In genomic region chr7:78038465-78039080, GRCh38 we compare ENCODE assay signal across 26 cellular contexts.
"Had no signal": no experiment of that assay in that cellular context is flagged by ENCODE, and none has a peak within 500 bp of the region (broad histone marks: within the 10 kb centered on the region; RNA-seq: fewer than 3 reads in every experiment).

No MANE protein-coding gene starts in this region.

- H3K4me1 ChIP-seq: SJCRH30 had no signal

- H3K9me3 ChIP-seq: SJCRH30 had no signal

- DNase-seq: activated CD4-positive, alpha-beta T cell treated with anti-CD3 and anti-CD28 coated beads for 36 hours; activated CD4-positive, alpha-beta T cell treated with anti-CD3 and anti-CD28 coated beads, Interleukin-2, amount 10 ng/mL, durations not matched to agents 7 days and 5 days; activated CD4-positive, alpha-beta T cell treated with anti-CD3 and anti-CD28 coated beads, Interleukin-2, amount 50 U/mL, for 48 hours; activated CD8-positive, alpha-beta T cell treated with anti-CD3 and anti-CD28 coated beads, Interleukin-2, amount 10 ng/mL, durations not matched to agents 7 days and 5 days; activated effector memory CD4-positive, alpha-beta T cell treated with anti-CD3 and anti-CD28 coated beads, Interleukin-2, amount 50 U/mL, for 16 hours; activated naive CD4-positive, alpha-beta T cell; activated naive CD4-positive, alpha-beta T cell treated with anti-CD3 and anti-CD28 coated beads, Interleukin-2, amount 50 U/mL, for 16 hours; activated naive CD8-positive, alpha-beta T cell treated with anti-CD3 and anti-CD28 coated beads for 36 hours; activated T-cell treated with anti-CD3 and anti-CD28 coated beads, Interleukin-2, amount 50 U/mL, for 4 hours; amniotic stem cell; aorta; Karpas-422; NCI-H1048; NCI-H1436 treated with DMSO at 0.1 percent for 48 hours; NCI-H1694 treated with DMSO at 0.1 percent for 48 hours; NCI-H2029; NCI-H345; NCI-H524 treated with DMSO at 0.1 percent for 48 hours; SHP77; SJCRH30 had no signal

- H3K4me3 ChIP-seq: cardiac muscle cell, SJCRH30, SK-N-MC had no signal

- H3K27ac Mint-ChIP-seq: activated CD4-positive, alpha-beta T cell treated with anti-CD3 and anti-CD28 coated beads for 36 hours; activated CD4-positive, alpha-beta T cell treated with anti-CD3 and anti-CD28 coated beads, Interleukin-2, amount 10 ng/mL, durations not matched to agents 7 days and 5 days; activated CD8-positive, alpha-beta T cell treated with anti-CD3 and anti-CD28 coated beads, Interleukin-2, amount 10 ng/mL, durations not matched to agents 7 days and 5 days; activated naive CD8-positive, alpha-beta T cell treated with anti-CD3 and anti-CD28 coated beads for 36 hours; activated T-helper 17 cell treated with anti-CD3 and anti-CD28 coated beads, Interleukin-2, amount 50 U/mL, for 72 hours; T-helper 1 cell treated with Interleukin-12 subunit alpha and Interleukin-12 subunit beta and Interleukin-4 antibody, amounts not matched to agents 30 μg/mL and 1 μg/mL, for 36 hours; T-helper 2 cell treated with Interferon-gamma antibody and Interleukin-4, amounts not matched to agents 5 μg/mL and 100 μg/mL, for 36 hours had no signal

- H3K27me3 ChIP-seq: cardiac muscle cell, SJCRH30 had no signal

- H3K27ac ChIP-seq: cardiac muscle cell, SJCRH30, SK-N-MC had no signal

- H3K36me3 Mint-ChIP-seq: activated naive CD8-positive, alpha-beta T cell treated with anti-CD3 and anti-CD28 coated beads for 36 hours had no signal

- H3K9me3 Mint-ChIP-seq: activated CD4-positive, alpha-beta T cell treated with anti-CD3 and anti-CD28 coated beads, Interleukin-2, amount 10 ng/mL, durations not matched to agents 7 days and 5 days; activated naive CD8-positive, alpha-beta T cell treated with anti-CD3 and anti-CD28 coated beads for 36 hours; activated T-cell treated with anti-CD3 and anti-CD28 coated beads, Interleukin-2, amount 50 U/mL, for 4 hours; activated T-helper 17 cell treated with anti-CD3 and anti-CD28 coated beads, Interleukin-2, amount 50 U/mL, for 72 hours; central memory CD8-positive, alpha-beta T cell; T-helper 1 cell treated with Interleukin-12 subunit alpha and Interleukin-12 subunit beta and Interleukin-4 antibody, amounts not matched to agents 30 μg/mL and 1 μg/mL, for 36 hours; T-helper 2 cell treated with Interferon-gamma antibody and Interleukin-4, amounts not matched to agents 5 μg/mL and 100 μg/mL, for 36 hours had no signal

- H3K4me1 Mint-ChIP-seq: activated CD4-positive, alpha-beta T cell treated with anti-CD3 and anti-CD28 coated beads for 36 hours; activated naive CD8-positive, alpha-beta T cell treated with anti-CD3 and anti-CD28 coated beads for 36 hours; activated T-helper 17 cell treated with anti-CD3 and anti-CD28 coated beads, Interleukin-2, amount 50 U/mL, for 72 hours; central memory CD8-positive, alpha-beta T cell had no signal

- H3K36me3 ChIP-seq: cardiac muscle cell, SJCRH30 had no signal

- H3K4me3 Mint-ChIP-seq: activated CD4-positive, alpha-beta T cell treated with anti-CD3 and anti-CD28 coated beads for 36 hours; activated CD4-positive, alpha-beta T cell treated with anti-CD3 and anti-CD28 coated beads, Interleukin-2, amount 10 ng/mL, durations not matched to agents 7 days and 5 days; activated CD8-positive, alpha-beta T cell treated with anti-CD3 and anti-CD28 coated beads, Interleukin-2, amount 10 ng/mL, durations not matched to agents 7 days and 5 days; activated naive CD8-positive, alpha-beta T cell treated with anti-CD3 and anti-CD28 coated beads for 36 hours; activated T-cell treated with anti-CD3 and anti-CD28 coated beads, Interleukin-2, amount 50 U/mL, for 4 hours; activated T-helper 17 cell treated with anti-CD3 and anti-CD28 coated beads, Interleukin-2, amount 50 U/mL, for 72 hours; central memory CD8-positive, alpha-beta T cell; T-helper 1 cell treated with Interleukin-12 subunit alpha and Interleukin-12 subunit beta and Interleukin-4 antibody, amounts not matched to agents 30 μg/mL and 1 μg/mL, for 36 hours; T-helper 2 cell treated with Interferon-gamma antibody and Interleukin-4, amounts not matched to agents 5 μg/mL and 100 μg/mL, for 36 hours had no signal
